Comparison of ENCODE assay signal across 20 cellular contexts in the genomic region with DNA sequence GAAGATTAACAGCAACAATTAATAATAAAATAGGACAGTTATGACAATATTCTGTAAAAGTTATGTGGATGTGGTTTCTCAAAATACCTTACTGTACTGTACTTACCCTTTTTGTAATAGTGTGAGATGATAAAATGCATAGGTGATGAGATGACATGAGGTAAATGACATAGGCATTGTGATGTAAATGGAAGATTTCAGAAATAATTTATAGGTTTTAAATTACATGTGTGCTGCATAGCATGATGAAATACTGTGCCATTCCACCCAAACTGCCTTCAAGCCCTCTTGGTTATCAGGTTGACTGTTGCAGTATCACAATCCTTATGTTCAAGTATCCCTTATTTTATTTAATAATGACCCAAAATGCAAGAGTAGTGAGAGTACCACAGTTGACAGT. TPM values are rescaled to one million over a fixed set of nuclear protein-coding genes. Genes with fewer than 3 reads are reported as not detected.
DNase-seq lines count a peak whose midpoint lies in the region; TF ChIP-seq lines count a peak whose summit lies in the region.
"Had no signal": no experiment of that assay in that cellular context is flagged by ENCODE, and none has a peak within 500 bp of the region (broad histone marks: within the 10 kb centered on the region; RNA-seq: fewer than 3 reads in every experiment).

No MANE protein-coding gene starts in this region.

- peaks cover 19% of the 10 kb centered on the region for H3K9me3 Mint-ChIP-seq in activated CD4-positive, alpha-beta T cell treated with anti-CD3 and anti-CD28 coated beads, Interleukin-2, amount 10 ng/mL, durations not matched to agents 7 days and 5 days
- peaks cover 8% of the 10 kb centered on the region for H3K9me3 Mint-ChIP-seq in activated CD4-positive, alpha-beta T cell treated with anti-CD3 and anti-CD28 coated beads, Interleukin-2, amount 10 ng/mL, durations not matched to agents 24 days and 14 days
- no peaks in the 10 kb centered on the region for H3K9me3 Mint-ChIP-seq in Caco-2 (ENCODE audit: unreplicated experiment)

- peaks cover 63% of the 10 kb centered on the region for H3K4me1 Mint-ChIP-seq in activated CD4-positive, alpha-beta T cell treated with anti-CD3 and anti-CD28 coated beads, Interleukin-2, amount 10 ng/mL, durations not matched to agents 7 days and 5 days
- peaks cover 55% of the 10 kb centered on the region for H3K4me1 Mint-ChIP-seq in activated CD4-positive, alpha-beta T cell treated with anti-CD3 and anti-CD28 coated beads, Interleukin-2, amount 10 ng/mL, durations not matched to agents 24 days and 14 days
- H3K4me1 Mint-ChIP-seq in Caco-2 (ENCODE audit: low read depth, unreplicated experiment) = no peaks in the 10 kb centered on the region
- H3K4me1 Mint-ChIP-seq: neural crest cell had no signal

- DNase-seq in activated CD4-positive, alpha-beta T cell treated with anti-CD3 and anti-CD28 coated beads, Interleukin-2, amount 10 ng/mL, durations not matched to agents 7 days and 5 days = no peak
- no peak for DNase-seq in activated CD4-positive, alpha-beta T cell treated with anti-CD3 and anti-CD28 coated beads, Interleukin-2, amount 10 ng/mL, durations not matched to agents 24 days and 14 days
- DNase-seq in OCI-M1 (lab: John Stamatoyannopoulos, UW) (peak; percentile 85), dedifferentiated amniotic fluid mesenchymal stem cell (ENCODE audit: extremely low spot score) (peak; percentile 45), adrenal gland (no peak), Caco-2 (no peak), MG63 (no peak)
- DNase-seq: activated CD4-positive, CD25-positive, alpha-beta regulatory T cell; activated CD8-positive, alpha-beta memory T cell treated with anti-CD3 and anti-CD28 coated beads for 24 hours; Calu3; cortex of kidney; H7; head of caudate nucleus; midbrain; NCI-H1436; NCI-H748 treated with DMSO at 0.1 percent for 48 hours had no signal

- no peaks in the 10 kb centered on the region for H3K27me3 Mint-ChIP-seq in activated CD4-positive, alpha-beta T cell treated with anti-CD3 and anti-CD28 coated beads, Interleukin-2, amount 10 ng/mL, durations not matched to agents 7 days and 5 days
- H3K27me3 Mint-ChIP-seq in activated CD4-positive, alpha-beta T cell treated with anti-CD3 and anti-CD28 coated beads, Interleukin-2, amount 10 ng/mL, durations not matched to agents 24 days and 14 days = no peaks in the 10 kb centered on the region
- no peaks in the 10 kb centered on the region for H3K27me3 Mint-ChIP-seq in Caco-2 (ENCODE audit: insufficient read depth, unreplicated experiment)

- H3K4me3 Mint-ChIP-seq in activated CD4-positive, alpha-beta T cell treated with anti-CD3 and anti-CD28 coated beads, Interleukin-2, amount 10 ng/mL, durations not matched to agents 7 days and 5 days = no peak overlapping the region
- no peak overlapping the region for H3K4me3 Mint-ChIP-seq in activated CD4-positive, alpha-beta T cell treated with anti-CD3 and anti-CD28 coated beads, Interleukin-2, amount 10 ng/mL, durations not matched to agents 24 days and 14 days
- H3K4me3 Mint-ChIP-seq in Caco-2 (ENCODE audit: unreplicated experiment) = no peak overlapping the region
- H3K4me3 Mint-ChIP-seq: neural crest cell had no signal

- BruUV-seq in Caco-2 (replicated peaks; lab: Mats Ljungman, UMichigan) = no TSS peak

- H3K27me3 ChIP-seq in neutrophil (no peaks in the 10 kb centered on the region), adrenal gland (no peaks in the 10 kb centered on the region), Caco-2 (replicated peaks; ENCODE audit: control insufficient read depth, insufficient read depth, low read length) (no peaks in the 10 kb centered on the region), MG63 (no peaks in the 10 kb centered on the region)
- H3K27me3 ChIP-seq: BLaER1 had no signal

- H3K27ac ChIP-seq in neutrophil = peak overlapping the region; percentile 37
- no peak overlapping the region for H3K27ac ChIP-seq in adrenal gland
- H3K27ac ChIP-seq: BLaER1, HL-60 had no signal

- H3K36me3 Mint-ChIP-seq in activated CD4-positive, alpha-beta T cell treated with anti-CD3 and anti-CD28 coated beads, Interleukin-2, amount 10 ng/mL, durations not matched to agents 7 days and 5 days (ENCODE audit: low read depth) = peaks cover 57% of the 10 kb centered on the region
- peaks cover 52% of the 10 kb centered on the region for H3K36me3 Mint-ChIP-seq in activated CD4-positive, alpha-beta T cell treated with anti-CD3 and anti-CD28 coated beads, Interleukin-2, amount 10 ng/mL, durations not matched to agents 24 days and 14 days (ENCODE audit: low read depth)
- H3K36me3 Mint-ChIP-seq in Caco-2 (ENCODE audit: insufficient read depth, unreplicated experiment) = no peaks in the 10 kb centered on the region

- no peak for TF ChIP-seq CTCF in neutrophil (IDR thresholded peaks at IDR 0.05)
- no peak for TF ChIP-seq CTCF in adrenal gland (IDR thresholded peaks at IDR 0.05)
- no peak for TF ChIP-seq CTCF in Caco-2 (IDR thresholded peaks at IDR 0.05; ENCODE audit: insufficient read depth in 1 of 2, low read depth in 1 of 2, low read length in 1 of 2, severe bottlenecking in 1 of 2, unreplicated experiment in 1 of 2)

- intact Hi-C loops in activated CD4-positive, alpha-beta T cell treated with anti-CD3 and anti-CD28 coated beads, Interleukin-2, amount 10 ng/mL, durations not matched to agents 24 days and 14 days (cut with micrococcal nuclease) = no loop called here
- intact Hi-C loops in adrenal gland (cut with DNase I) (no loop called here), Caco-2 (cut with micrococcal nuclease; ENCODE audit: unreplicated experiment) (no loop called here)

- H3K9me3 ChIP-seq in neutrophil = no peaks in the 10 kb centered on the region
- no peaks in the 10 kb centered on the region for H3K9me3 ChIP-seq in adrenal gland (replicated peaks in 1 of 3)
- H3K9me3 ChIP-seq in Caco-2 = no peaks in the 10 kb centered on the region
- H3K9me3 ChIP-seq in MG63 = no peaks in the 10 kb centered on the region

- H3K36me3 ChIP-seq in neutrophil (peaks cover 12% of the 10 kb centered on the region), adrenal gland (replicated peaks in 1 of 2) (no peaks in the 10 kb centered on the region), Caco-2 (ENCODE audit: control insufficient read depth, insufficient read depth, low read length) (0 out of 2 replicates have a peak, but pooled peaks cover 1% of the 10 kb centered on the region), MG63 (peaks cover 20% of the 10 kb centered on the region)

- CTCF ChIA-PET in activated CD4-positive, alpha-beta T cell treated with anti-CD3 and anti-CD28 coated beads, Interleukin-2, amount 10 ng/mL, durations not matched to agents 7 days and 5 days (lab: Charles Lee) = no interaction called here
- CTCF ChIA-PET in Caco-2 (lab: Charles Lee) = no interaction called here

- no peak overlapping the region for H3K4me3 ChIP-seq in neutrophil (ENCODE audit: low read depth in 1 of 2, low read length in 1 of 2)
- no peak overlapping the region for H3K4me3 ChIP-seq in adrenal gland
- no peak overlapping the region for H3K4me3 ChIP-seq in Caco-2 (ENCODE audit: low read depth, low read length)
- no peak overlapping the region for H3K4me3 ChIP-seq in MG63
- H3K4me3 ChIP-seq: BLaER1 had no signal

- H3K4me1 ChIP-seq in neutrophil (ENCODE audit: control insufficient read depth in 1 of 2, insufficient read depth in 1 of 2, low read depth in 1 of 2, low read length in 1 of 2) (peaks cover 0 to 47% of the 10 kb centered on the region in 2 experiments), adrenal gland (replicated peaks in 1 of 2) (peaks cover 0 to 22% of the 10 kb centered on the region in 2 donors), Caco-2 (no peaks in the 10 kb centered on the region)

- TF ChIP-seq POLR2A in adrenal gland (IDR thresholded peaks at IDR 0.05) = no peak

- POLR2A ChIA-PET in activated CD4-positive, alpha-beta T cell treated with anti-CD3 and anti-CD28 coated beads, Interleukin-2, amount 10 ng/mL, durations not matched to agents 7 days and 5 days (lab: Charles Lee) = no interaction called here
- POLR2A ChIA-PET in Caco-2 (lab: Charles Lee) = no interaction called here

- peak overlapping the region; percentile 25 for H3K27ac Mint-ChIP-seq in activated CD4-positive, alpha-beta T cell treated with anti-CD3 and anti-CD28 coated beads, Interleukin-2, amount 10 ng/mL, durations not matched to agents 7 days and 5 days
- H3K27ac Mint-ChIP-seq in activated CD4-positive, alpha-beta T cell treated with anti-CD3 and anti-CD28 coated beads, Interleukin-2, amount 10 ng/mL, durations not matched to agents 24 days and 14 days = no peak overlapping the region
- H3K27ac Mint-ChIP-seq in Caco-2 (ENCODE audit: unreplicated experiment) = no peak overlapping the region

RNA-seq across cellular contexts. Expression of a gene that starts 22.2 kb away (rescaled TPM):
- 100 to 1,000 TPM; 162 to 167 TPM for total RNA-seq in activated CD4-positive, alpha-beta T cell treated with anti-CD3 and anti-CD28 coated beads, Interleukin-2, amount 10 ng/mL, durations not matched to agents 7 days and 5 days
- 102 and 112 TPM in 2 replicates for total RNA-seq in activated CD4-positive, alpha-beta T cell treated with anti-CD3 and anti-CD28 coated beads, Interleukin-2, amount 10 ng/mL, durations not matched to agents 24 days and 14 days
- total RNA-seq in adrenal gland = 100 to 1,000 TPM in 1 of 8 donors, 10 to 100 TPM in 7; 25.9 to 148 (median 56.0) TPM
- 100 to 1,000 TPM in 1 of 3 donors, 10 to 100 TPM in 2; 56.0 to 122 (median 93.2) TPM for polyA plus RNA-seq in adrenal gland
- 42.9 and 43.5 TPM in 2 replicates for total RNA-seq in Caco-2 (2022)
- 9.7 and 54.7 TPM in 2 replicates for total RNA-seq in MG63 (2014; rRNA removed; shearing (Covaris generic); ENCODE audit: low replicate concordance)

Comparison
In these comparisons a context has a peak if more than half of its experiments do, and no peak if none do; other contexts are left out.
1. DNase-seq: peak in OCI-M1 (single experiment) and dedifferentiated amniotic fluid mesenchymal stem cell (single experiment); none in activated CD4-positive, alpha-beta T cell treated with anti-CD3 and anti-CD28 coated beads, Interleukin-2, amount 10 ng/mL, durations not matched to agents 7 days and 5 days (single experiment), activated CD4-positive, alpha-beta T cell treated with anti-CD3 and anti-CD28 coated beads, Interleukin-2, amount 10 ng/mL, durations not matched to agents 24 days and 14 days (single experiment), adrenal gland (0 of 7), Caco-2 (0 of 2) and MG63 (single experiment).